In genomic region chr19:19115954-19116353, GRCh38 we compare ENCODE assay signal across 8 cellular contexts. TPM values are rescaled to one million over a fixed set of nuclear protein-coding genes. Genes with fewer than 3 reads are reported as not detected.
DNase-seq lines count a peak whose midpoint lies in the region; ATAC-seq and TF ChIP-seq lines count a peak whose summit lies in the region.

No MANE protein-coding gene starts in this region.

- no peaks in the 10 kb centered on the region for H3K9me2 ChIP-seq in PC-9 (ENCODE audit: insufficient read depth)

- no peaks in the 10 kb centered on the region for H3K9me3 Mint-ChIP-seq in activated naive CD8-positive, alpha-beta T cell treated with anti-CD3 and anti-CD28 coated beads for 36 hours

- intact Hi-C loops in PC-9 (cut with micrococcal nuclease; ENCODE audit: unreplicated experiment) = no loop called here

- peaks cover 14% of the 10 kb centered on the region; the same call in 1 of the 2 replicates for H3F3A ChIP-seq in PC-9 (ENCODE audit: insufficient read depth, low read depth)

- no peak overlapping the region for H3K4me3 Mint-ChIP-seq in activated naive CD8-positive, alpha-beta T cell treated with anti-CD3 and anti-CD28 coated beads for 36 hours

- no peaks in the 10 kb centered on the region for H3K79me2 ChIP-seq in PC-9 (ENCODE audit: low read depth)

- ATAC-seq in lung (ENCODE audit: insufficient read depth, low FRiP score) = peak; percentile 14
- ATAC-seq in HG03097 (IDR thresholded peaks at IDR 0.05; ENCODE audit: low FRiP score, unreplicated experiment) = no peak
- ATAC-seq in HG03378 (IDR thresholded peaks at IDR 0.05; ENCODE audit: unreplicated experiment) = no peak

- H3K9me3 ChIP-seq in PC-9 (ENCODE audit: insufficient read depth, low read depth) = no peaks in the 10 kb centered on the region
- no peaks in the 10 kb centered on the region for H3K9me3 ChIP-seq in lung (ENCODE audit: control insufficient read depth in 2 of 2, insufficient read depth in 1 of 2, low read length in 1 of 2)

- CTCF ChIA-PET in PC-9 (lab: Charles Lee) = interaction anchor here (0.6 kb wide), 1 partner anchor 98 kb away, joined by 3 read pairs; no protein-coding TSS in a partner anchor

- POLR2A ChIA-PET in PC-9 (lab: Charles Lee; ENCODE audit: unreplicated experiment) = no interaction called here

- no TSS peak for BruUV-seq in PC-9 (replicated peaks; lab: Mats Ljungman, UMichigan)

- H3K4me2 ChIP-seq in PC-9 = no peak overlapping the region

- no peaks in the 10 kb centered on the region for H3K27me3 ChIP-seq in PC-9 (ENCODE audit: insufficient read depth, low read depth)
- no peaks in the 10 kb centered on the region for H3K27me3 ChIP-seq in lung (ENCODE audit: control insufficient read depth, insufficient read depth)

- H2AFZ ChIP-seq in PC-9 = no peak overlapping the region

- H3K27ac ChIP-seq in PC-9 = no peak overlapping the region
- H3K27ac ChIP-seq in lung (ENCODE audit: low read depth in 1 of 2, low read length in 1 of 2) = no peak overlapping the region

- H3K27ac Mint-ChIP-seq in activated naive CD8-positive, alpha-beta T cell treated with anti-CD3 and anti-CD28 coated beads for 36 hours = no peak overlapping the region

- peaks cover 7% of the 10 kb centered on the region for H3K36me3 Mint-ChIP-seq in activated naive CD8-positive, alpha-beta T cell treated with anti-CD3 and anti-CD28 coated beads for 36 hours

- no peaks in the 10 kb centered on the region for H4K20me1 ChIP-seq in PC-9 (ENCODE audit: insufficient read depth)

- no peaks in the 10 kb centered on the region for H3K4me1 ChIP-seq in PC-9 (replicated peaks; ENCODE audit: insufficient read depth)
- H3K4me1 ChIP-seq in lung (ENCODE audit: control insufficient read depth in 2 of 2, insufficient read depth in 2 of 2, low read length in 2 of 2) = peaks cover 0 to 2% of the 10 kb centered on the region in 2 donors

- no peaks in the 10 kb centered on the region for H3K27me3 Mint-ChIP-seq in activated naive CD8-positive, alpha-beta T cell treated with anti-CD3 and anti-CD28 coated beads for 36 hours

- WGBS in lung, 2 donors = 76 to 79% methylated on average over 9 of the region's 9 CpGs

- peak; percentile 10 for DNase-seq in SIG-M5 treated with dmso at 0.1 percent for 504 hours (lab: John Stamatoyannopoulos, UW; ENCODE audit: unreplicated experiment)
- no peak for DNase-seq in SIG-M5 (lab: John Stamatoyannopoulos, UW)
- DNase-seq in PC-9 = peak in 1 of 2 experiments; percentile 14
- peak; percentile 42 for DNase-seq in activated naive CD8-positive, alpha-beta T cell treated with anti-CD3 and anti-CD28 coated beads for 36 hours
- no peak for DNase-seq in lung (ENCODE audit: low spot score)
- DNase-seq in NCI-H1694 treated with DMSO at 0.1 percent for 48 hours (lab: John Stamatoyannopoulos, UW) = no peak

- TF ChIP-seq CTCF in PC-9 (conservative IDR thresholded peaks at IDR 0.05) = peak; percentile 70
- no peak for TF ChIP-seq CTCF in lung (IDR thresholded peaks at IDR 0.05; ENCODE audit: control extremely low read depth, extremely low read depth)

- H3K36me3 ChIP-seq in PC-9 (ENCODE audit: low read depth) (0 out of 2 replicates have a peak, but pooled peaks cover 4% of the 10 kb centered on the region), lung (ENCODE audit: control insufficient read depth in 2 of 2, insufficient read depth in 2 of 2, low read length in 2 of 2) (peaks cover 4 to 13% of the 10 kb centered on the region in 2 donors)

- H3K4me3 ChIP-seq in PC-9 (no peak overlapping the region), lung (no peak overlapping the region)

- H3K4me1 Mint-ChIP-seq in activated naive CD8-positive, alpha-beta T cell treated with anti-CD3 and anti-CD28 coated beads for 36 hours = peaks cover 5% of the 10 kb centered on the region

RNA-seq across cellular contexts. Expression of gene TMEM161A, which starts 22.3 kb away (rescaled TPM):
- total RNA-seq in PC-9 (2021) = 41.1 and 53.6 TPM in 2 replicates
- 10 to 100 TPM; 24.2 to 25.8 TPM for total RNA-seq in activated naive CD8-positive, alpha-beta T cell treated with anti-CD3 and anti-CD28 coated beads for 36 hours
- 10 to 100 TPM; 18.1 to 32.2 TPM for total RNA-seq in lung
- 10 to 100 TPM; 18.9 to 27.4 TPM for polyA plus RNA-seq in lung

RNA-seq across cellular contexts. Expression of gene SLC25A42, which starts 52.2 kb away (rescaled TPM):
- total RNA-seq in PC-9 (2021) = 5.8 and 6.9 TPM in 2 replicates
- 10 to 100 TPM in 1 of 2 experiments, 1 to 10 TPM in 1; 8.0 to 10.3 TPM for total RNA-seq in activated naive CD8-positive, alpha-beta T cell treated with anti-CD3 and anti-CD28 coated beads for 36 hours
- 10 to 100 TPM in 1 of 2 donors, 1 to 10 TPM in 1; 7.5 to 10.1 TPM for total RNA-seq in lung
- 1 to 10 TPM; 5.8 to 6.4 TPM for polyA plus RNA-seq in lung

RNA-seq across cellular contexts. Expression of gene MEF2B, which starts 54.1 kb away (rescaled TPM):
- 1.8 and 3.9 TPM in 2 replicates for total RNA-seq in PC-9 (2021)
- total RNA-seq in activated naive CD8-positive, alpha-beta T cell treated with anti-CD3 and anti-CD28 coated beads for 36 hours = 1 to 10 TPM; 1.6 to 2.3 TPM
- 1 to 10 TPM in 1 of 2 donors, under 1 TPM in 1; 0.63 to 1.8 TPM for total RNA-seq in lung
- under 1 TPM; 0.44 to 0.59 TPM for polyA plus RNA-seq in lung

Comparison
In these comparisons a context has a peak if more than half of its experiments do, and no peak if none do; other contexts are left out.
1. DNase-seq: peak in SIG-M5 treated with dmso at 0.1 percent for 504 hours (single experiment) and activated naive CD8-positive, alpha-beta T cell treated with anti-CD3 and anti-CD28 coated beads for 36 hours (single experiment); none in SIG-M5 (single experiment), lung (single experiment) and NCI-H1694 treated with DMSO at 0.1 percent for 48 hours (single experiment).